9 cellular contexts compared by ENCODE assay signal in the genomic region with DNA sequence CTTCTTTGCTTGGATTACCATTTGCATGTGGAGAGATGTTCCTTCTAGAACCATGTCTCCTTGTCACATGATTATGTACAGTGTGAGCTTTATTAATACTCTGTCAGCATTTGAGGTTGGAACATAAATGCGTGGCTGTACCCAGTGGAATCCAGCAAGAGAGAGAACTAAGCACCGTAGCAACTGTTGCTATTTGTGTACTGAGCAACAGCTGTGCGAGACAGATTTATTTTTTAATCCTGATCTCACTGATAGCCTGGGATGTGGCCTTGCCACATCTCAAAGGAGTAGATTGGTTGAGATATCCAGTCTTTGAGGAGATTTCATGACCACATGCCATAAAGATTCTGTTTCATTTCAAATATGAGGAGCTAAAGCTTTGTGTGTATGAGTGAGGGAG. TPM values are rescaled to one million over a fixed set of nuclear protein-coding genes. Genes with fewer than 3 reads are reported as not detected.
DNase-seq lines count a peak whose midpoint lies in the region; ATAC-seq and TF ChIP-seq lines count a peak whose summit lies in the region.
"Had no signal": no experiment of that assay in that cellular context is flagged by ENCODE, and none has a peak within 500 bp of the region (broad histone marks: within the 10 kb centered on the region; RNA-seq: fewer than 3 reads in every experiment).

No MANE protein-coding gene starts in this region.

- TF ChIP-seq CTCF in A673 (conservative IDR thresholded peaks at IDR 0.05; ENCODE audit: low read depth, low read length) (no peak), cardiac fibroblast (IDR thresholded peaks at IDR 0.05; ENCODE audit: low read depth, low read length) (no peak), lower lobe of right lung (IDR thresholded peaks at IDR 0.05) (no peak)

- no TSS peak for BruUV-seq in A673 (replicated peaks; lab: Mats Ljungman, UMichigan)

- H3K27me3 ChIP-seq in A673 (replicated peaks; ENCODE audit: insufficient read depth, low read depth, low read length, poor library complexity) = no peaks in the 10 kb centered on the region
- no peaks in the 10 kb centered on the region for H3K27me3 ChIP-seq in lower lobe of right lung (ENCODE audit: low read depth)
- H3K27me3 ChIP-seq: SJSA1 had no signal

- H3K27ac ChIP-seq in A673 (ENCODE audit: low read depth, low read length, poor library complexity, severe bottlenecking) = peak overlapping the region; percentile 53
- peak overlapping the region; percentile 22 for H3K27ac ChIP-seq in lower lobe of right lung
- H3K27ac ChIP-seq: SJSA1 had no signal

- in situ Hi-C loops in KBM-7 (cut with MboI; ENCODE audit: low pct_unique_long_range_greater_than_20kb, low sequenced_read_pairs) = no loop called here

- H3K36me3 ChIP-seq in A673 (ENCODE audit: insufficient read depth, low read length, poor library complexity, severe bottlenecking) (peaks cover 5% of the 10 kb centered on the region), lower lobe of right lung (peaks cover 19% of the 10 kb centered on the region)

- ATAC-seq in lower lobe of right lung = peak; percentile 90 to 93
- no peak for ATAC-seq in GM21447 (IDR thresholded peaks at IDR 0.05; ENCODE audit: unreplicated experiment)
- no peak for ATAC-seq in HG03280 (IDR thresholded peaks at IDR 0.05; ENCODE audit: unreplicated experiment)

- H3K4me1 ChIP-seq in A673 (ENCODE audit: insufficient read depth, low read length, poor library complexity, severe bottlenecking) = peaks cover 25% of the 10 kb centered on the region
- peaks cover 42% of the 10 kb centered on the region for H3K4me1 ChIP-seq in lower lobe of right lung

- DNase-seq in A673 (ENCODE audit: low spot score) = peak; percentile 72
- DNase-seq in KBM-7 = peak; percentile 24
- peak; percentile 82 to 84 for DNase-seq in cardiac fibroblast (ENCODE audit: low read depth in 2 of 2)
- no peak for DNase-seq in lower lobe of right lung
- no peak for DNase-seq in SIG-M5 treated with dmso at 0.1 percent for 504 hours (lab: John Stamatoyannopoulos, UW; ENCODE audit: unreplicated experiment)
- DNase-seq in NCI-H2029 treated with DMSO at 0.1 percent for 48 hours (lab: John Stamatoyannopoulos, UW) = no peak

- H3K4me3 ChIP-seq in A673 (ENCODE audit: low read depth, low read length, poor library complexity, severe bottlenecking) (no peak overlapping the region), cardiac fibroblast (replicated peaks in 1 of 2; ENCODE audit: low read depth in 2 of 2, low read length in 2 of 2) (no peak overlapping the region), lower lobe of right lung (no peak overlapping the region)
- H3K4me3 ChIP-seq: SJSA1 had no signal

- POLR2A ChIA-PET in A673 (lab: Charles Lee; ENCODE audit: low non-redundant PET) = no interaction called here

- CTCF ChIA-PET in A673 (lab: Charles Lee) = no interaction called here

- H3K9me3 ChIP-seq in A673 (ENCODE audit: low read depth, low read length, poor library complexity, severe bottlenecking) = no peaks in the 10 kb centered on the region
- H3K9me3 ChIP-seq in lower lobe of right lung = no peaks in the 10 kb centered on the region
- H3K9me3 ChIP-seq: SJSA1 had no signal

- intact Hi-C loops in A673 (cut with micrococcal nuclease; ENCODE audit: unreplicated experiment) (no loop called here), lower lobe of right lung (cut with DNase I) (no loop called here)

RNA-seq across cellular contexts. Expression of gene KIF1B, which starts 43.4 kb away (rescaled TPM):
- total RNA-seq in A673 (2021) (69.5 and 71.7 TPM in 2 replicates), lower lobe of right lung (38.0 TPM)

Comparison
In these comparisons a context has a peak if more than half of its experiments do, and no peak if none do; other contexts are left out.
1. DNase-seq: peak in A673 (single experiment), KBM-7 (single experiment) and cardiac fibroblast (2 of 2); none in lower lobe of right lung (single experiment), SIG-M5 treated with dmso at 0.1 percent for 504 hours (single experiment) and NCI-H2029 treated with DMSO at 0.1 percent for 48 hours (single experiment).
2. ATAC-seq: peak in lower lobe of right lung (2 of 2); none in GM21447 (single experiment) and HG03280 (single experiment).